In the genomic region with DNA sequence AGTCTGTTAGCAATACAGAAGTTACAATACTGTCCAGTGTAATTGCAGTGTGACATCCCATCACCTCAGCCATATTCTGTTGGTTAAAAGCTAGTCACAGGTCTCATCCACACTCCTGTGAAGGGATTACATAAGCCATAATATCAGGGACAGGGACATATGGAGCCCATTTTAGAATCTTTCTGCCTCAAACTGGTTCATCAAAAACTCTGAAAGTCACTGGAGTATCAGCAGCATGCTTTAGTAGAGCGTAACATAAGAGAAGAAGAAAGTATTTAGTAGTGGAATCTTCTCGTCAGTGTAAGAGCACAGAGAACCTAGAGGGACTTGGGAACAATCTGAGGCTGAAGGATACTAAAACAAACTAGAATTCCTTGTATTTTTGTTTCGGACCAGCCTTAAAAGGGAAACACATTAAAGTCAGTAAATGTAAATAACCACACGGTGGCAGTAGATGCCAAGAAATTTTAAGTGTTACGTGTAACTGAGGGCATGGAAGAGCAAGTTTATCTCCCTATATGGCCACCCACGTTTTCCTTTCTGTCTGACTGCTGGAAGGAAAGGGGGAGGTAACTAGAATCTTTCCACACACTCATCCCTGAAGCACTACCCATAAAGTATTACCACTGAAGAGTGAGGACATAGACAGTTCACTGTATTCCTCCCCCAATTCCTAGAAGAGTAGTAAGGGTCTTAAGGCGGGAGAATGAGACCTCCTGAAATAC, we compare ENCODE assay signal across 8 cellular contexts. TPM values are rescaled to one million over a fixed set of nuclear protein-coding genes. Genes with fewer than 3 reads are reported as not detected.
DNase-seq lines count a peak whose midpoint lies in the region; ATAC-seq and TF ChIP-seq lines count a peak whose summit lies in the region.

No MANE protein-coding gene starts in this region.

- POLR2A ChIA-PET in activated CD4-positive, alpha-beta T cell treated with anti-CD3 and anti-CD28 coated beads, Interleukin-2, amount 10 ng/mL, durations not matched to agents 7 days and 5 days (lab: Charles Lee): no interaction called here

- CTCF ChIA-PET in activated CD4-positive, alpha-beta T cell treated with anti-CD3 and anti-CD28 coated beads, Interleukin-2, amount 10 ng/mL, durations not matched to agents 7 days and 5 days (lab: Charles Lee): no interaction called here

- DNase-seq in DND-41 (peak; percentile 49), NCI-H226 (peak; percentile 85), foreskin keratinocyte (peak; percentile 64 to 78)
- DNase-seq in activated CD4-positive, alpha-beta T cell treated with anti-CD3 and anti-CD28 coated beads, Interleukin-2, amount 10 ng/mL, durations not matched to agents 7 days and 5 days: peak; percentile 68
- DNase-seq in NK-92 treated with Interleukin-12 subunit alpha and Interleukin-12 subunit beta, amount 100 ng/mL, for 24 hours (lab: John Stamatoyannopoulos, UW): no peak

- H3K36me3 ChIP-seq in DND-41 (ENCODE audit: insufficient read depth, low read length) (no peaks in the 10 kb centered on the region), neuron (ENCODE audit: insufficient read depth, low read length) (no peaks in the 10 kb centered on the region)

- no peaks in the 10 kb centered on the region for H3K9me3 ChIP-seq in DND-41 (ENCODE audit: insufficient read depth, low read length, severe bottlenecking)
- no peaks in the 10 kb centered on the region for H3K9me3 ChIP-seq in neuron (ENCODE audit: low read length)

- no peaks in the 10 kb centered on the region for H3K36me3 Mint-ChIP-seq in activated CD4-positive, alpha-beta T cell treated with anti-CD3 and anti-CD28 coated beads, Interleukin-2, amount 10 ng/mL, durations not matched to agents 7 days and 5 days (ENCODE audit: low read depth)

- peak overlapping the region; percentile 30; the same call in 1 of the 2 replicates for H3K9ac ChIP-seq in DND-41 (ENCODE audit: low read depth, low read length)

- H3K27me3 ChIP-seq in DND-41 (ENCODE audit: insufficient read depth, low read length, poor library complexity) (no peaks in the 10 kb centered on the region), foreskin keratinocyte (peaks cover 28% of the 10 kb centered on the region), neuron (ENCODE audit: insufficient read depth, low read length) (no peaks in the 10 kb centered on the region)

- peaks cover 16% of the 10 kb centered on the region for H3K4me1 ChIP-seq in DND-41 (ENCODE audit: insufficient read depth, low read length)
- H3K4me1 ChIP-seq in foreskin keratinocyte: no peaks in the 10 kb centered on the region
- H3K4me1 ChIP-seq in neuron (ENCODE audit: insufficient read depth, low read length): peaks cover 3% of the 10 kb centered on the region

- no peak overlapping the region for H3K4me3 Mint-ChIP-seq in activated CD4-positive, alpha-beta T cell treated with anti-CD3 and anti-CD28 coated beads, Interleukin-2, amount 10 ng/mL, durations not matched to agents 7 days and 5 days

- H3K4me2 ChIP-seq in DND-41 (ENCODE audit: insufficient read depth, low read length): peak overlapping the region; percentile 49

- peaks cover 11% of the 10 kb centered on the region for H3K27me3 Mint-ChIP-seq in activated CD4-positive, alpha-beta T cell treated with anti-CD3 and anti-CD28 coated beads, Interleukin-2, amount 10 ng/mL, durations not matched to agents 7 days and 5 days

- H2AFZ ChIP-seq in DND-41 (ENCODE audit: low read depth, low read length) (peak overlapping the region; percentile 77), neuron (ENCODE audit: low read depth, low read length) (peak overlapping the region; percentile 83)

- TF ChIP-seq CTCF in DND-41 (IDR thresholded peaks at IDR 0.05; ENCODE audit: borderline replicate concordance, extremely low read depth, low read length, poor library complexity, severe bottlenecking) (peak; percentile 79), foreskin keratinocyte (conservative IDR thresholded peaks at IDR 0.05) (peak; percentile 90)

- H3K27ac ChIP-seq in DND-41 (ENCODE audit: low read length) (peak overlapping the region; percentile 47; the same call in 1 of the 2 replicates), foreskin keratinocyte (no peak overlapping the region)

- H4K20me1 ChIP-seq in DND-41 (ENCODE audit: insufficient read depth, low read length): no peaks in the 10 kb centered on the region

- H3K4me3 ChIP-seq in DND-41 (ENCODE audit: low read depth in 1 of 2, low read length in 2 of 2) (no peak overlapping the region), neuron (ENCODE audit: low read length) (no peak overlapping the region)

- no peak overlapping the region for H3K27ac Mint-ChIP-seq in activated CD4-positive, alpha-beta T cell treated with anti-CD3 and anti-CD28 coated beads, Interleukin-2, amount 10 ng/mL, durations not matched to agents 7 days and 5 days

- no peaks in the 10 kb centered on the region for H3K79me2 ChIP-seq in DND-41 (ENCODE audit: insufficient read depth, low read length)

- H3K9me3 Mint-ChIP-seq in activated CD4-positive, alpha-beta T cell treated with anti-CD3 and anti-CD28 coated beads, Interleukin-2, amount 10 ng/mL, durations not matched to agents 7 days and 5 days: no peaks in the 10 kb centered on the region

- peaks cover 17% of the 10 kb centered on the region for H3K4me1 Mint-ChIP-seq in activated CD4-positive, alpha-beta T cell treated with anti-CD3 and anti-CD28 coated beads, Interleukin-2, amount 10 ng/mL, durations not matched to agents 7 days and 5 days

- ATAC-seq in DND-41 (ENCODE audit: insufficient read depth, low read depth) (peak; percentile 92), GM19455 (IDR thresholded peaks at IDR 0.05; ENCODE audit: unreplicated experiment) (peak; percentile 90), HG03457 (IDR thresholded peaks at IDR 0.05; ENCODE audit: unreplicated experiment) (peak; percentile 79), foreskin keratinocyte (peak; percentile 94)

RNA-seq across cellular contexts. Expression of a gene that starts 41.6 kb away (rescaled TPM):
- total RNA-seq in activated CD4-positive, alpha-beta T cell treated with anti-CD3 and anti-CD28 coated beads, Interleukin-2, amount 10 ng/mL, durations not matched to agents 7 days and 5 days: 10 to 100 TPM; 12.6 to 13.2 TPM
- 13.8 and 15.9 TPM in 2 replicates for total RNA-seq in foreskin keratinocyte
- 2.3 and 3.1 TPM in 2 replicates for polyA plus RNA-seq in foreskin keratinocyte

RNA-seq across cellular contexts. Expression of a gene that starts 42.1 kb away (rescaled TPM):
- total RNA-seq in activated CD4-positive, alpha-beta T cell treated with anti-CD3 and anti-CD28 coated beads, Interleukin-2, amount 10 ng/mL, durations not matched to agents 7 days and 5 days: 1 to 10 TPM; 1.7 to 2.1 TPM
- total RNA-seq in foreskin keratinocyte: 13.0 and 13.2 TPM in 2 replicates
- polyA plus RNA-seq in foreskin keratinocyte: 0.90 and 1.4 TPM in 2 replicates
